Comparison of ENCODE assay signal across 20 cellular contexts in the genomic region with DNA sequence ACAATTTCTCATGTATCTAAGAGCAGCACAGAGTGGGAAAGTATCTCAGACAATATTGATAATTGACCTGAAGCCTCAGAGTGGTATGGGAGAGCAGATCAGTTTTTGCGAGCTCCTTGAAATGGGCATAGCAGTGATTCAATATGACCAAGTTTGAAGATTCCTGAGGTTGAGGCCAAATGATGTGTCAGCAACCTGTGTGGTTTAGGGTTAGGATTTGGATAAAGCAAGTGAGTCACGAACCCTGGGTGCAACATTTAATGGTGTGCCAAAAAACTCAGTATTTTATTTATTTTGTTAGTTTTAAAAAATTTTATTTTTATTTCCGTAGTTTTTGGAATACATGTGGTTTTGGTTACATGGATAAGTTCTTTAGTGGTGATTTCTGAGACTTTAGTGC.
DNase-seq lines count a peak whose midpoint lies in the region; ATAC-seq and TF ChIP-seq lines count a peak whose summit lies in the region.
"Had no signal": no experiment of that assay in that cellular context is flagged by ENCODE, and none has a peak within 500 bp of the region (broad histone marks: within the 10 kb centered on the region; RNA-seq: fewer than 3 reads in every experiment).

No MANE protein-coding gene starts in this region.

- no peak overlapping the region for H3K4me3 Mint-ChIP-seq in stimulated activated naive CD8-positive, alpha-beta T cell treated with anti-CD3 and anti-CD28 coated beads, Interleukin-15, amount 100 ng/mL, for 72 hours
- H3K4me3 Mint-ChIP-seq: CD8-positive, alpha-beta T cell; H9 had no signal

- peak; percentile 99 for ATAC-seq in foreskin keratinocyte
- no peak for ATAC-seq in stimulated activated naive CD8-positive, alpha-beta T cell treated with anti-CD3 and anti-CD28 coated beads, Interleukin-15, amount 100 ng/mL, for 72 hours
- ATAC-seq in HG02840 (IDR thresholded peaks at IDR 0.05; ENCODE audit: low FRiP score, unreplicated experiment) = no peak
- no peak for ATAC-seq in lower lobe of right lung
- ATAC-seq: CD8-positive, alpha-beta T cell; right cardiac atrium had no signal

- H3K27ac Mint-ChIP-seq in stimulated activated naive CD8-positive, alpha-beta T cell treated with anti-CD3 and anti-CD28 coated beads, Interleukin-15, amount 100 ng/mL, for 72 hours = no peak overlapping the region
- H3K27ac Mint-ChIP-seq: CD8-positive, alpha-beta T cell; H9 had no signal

- H3K27me3 ChIP-seq in foreskin keratinocyte (no peaks in the 10 kb centered on the region), lower lobe of right lung (ENCODE audit: low read depth) (no peaks in the 10 kb centered on the region)
- H3K27me3 ChIP-seq: transverse colon had no signal

- no peaks in the 10 kb centered on the region for H3K36me3 ChIP-seq in lower lobe of right lung
- H3K36me3 ChIP-seq: transverse colon had no signal

- H3K9me3 Mint-ChIP-seq in stimulated activated naive CD8-positive, alpha-beta T cell treated with anti-CD3 and anti-CD28 coated beads, Interleukin-15, amount 100 ng/mL, for 72 hours = no peaks in the 10 kb centered on the region
- H3K9me3 Mint-ChIP-seq: CD8-positive, alpha-beta T cell had no signal

- intact Hi-C loops in lower lobe of right lung (cut with DNase I) = no loop called here

- H3K27me3 Mint-ChIP-seq in stimulated activated naive CD8-positive, alpha-beta T cell treated with anti-CD3 and anti-CD28 coated beads, Interleukin-15, amount 100 ng/mL, for 72 hours = no peaks in the 10 kb centered on the region

- H3K27ac ChIP-seq in foreskin keratinocyte = no peak overlapping the region
- no peak overlapping the region for H3K27ac ChIP-seq in lower lobe of right lung
- H3K27ac ChIP-seq: transverse colon had no signal

- H3K9me3 ChIP-seq in lower lobe of right lung = no peaks in the 10 kb centered on the region
- H3K9me3 ChIP-seq: transverse colon had no signal

- no peaks in the 10 kb centered on the region for H3K4me1 ChIP-seq in foreskin keratinocyte
- no peaks in the 10 kb centered on the region for H3K4me1 ChIP-seq in lower lobe of right lung
- H3K4me1 ChIP-seq: transverse colon had no signal

- no peaks in the 10 kb centered on the region for H3K4me1 Mint-ChIP-seq in stimulated activated naive CD8-positive, alpha-beta T cell treated with anti-CD3 and anti-CD28 coated beads, Interleukin-15, amount 100 ng/mL, for 72 hours

- no peak overlapping the region for H3K4me3 ChIP-seq in AG10803 (ENCODE audit: low read length)
- no peak overlapping the region for H3K4me3 ChIP-seq in lower lobe of right lung
- H3K4me3 ChIP-seq: transverse colon had no signal

- DNase-seq in AG10803 (ENCODE audit: low read depth) (peak; percentile 66), HT1080 (ENCODE audit: low read depth) (peak; percentile 61), astrocyte of the hippocampus (ENCODE audit: low read depth, low spot score) (peak; percentile 27), foreskin keratinocyte (peak; percentile 71 to 79), ureter (ENCODE audit: low spot score) (no peak), lower lobe of right lung (no peak)
- DNase-seq in stimulated activated naive CD8-positive, alpha-beta T cell treated with anti-CD3 and anti-CD28 coated beads, Interleukin-15, amount 100 ng/mL, for 72 hours = no peak
- DNase-seq: activated CD4-positive, alpha-beta T cell treated with anti-CD3 and anti-CD28 coated beads for 48 hours; activated gamma-delta T cell treated with Interleukin-2 at 50 U/mL for 16 hours; CD8-positive, alpha-beta T cell; DMS79; H9; head of caudate nucleus; KG1; NCI-H1105 treated with DMSO at 0.1 percent for 48 hours; NCI-H82; right cardiac atrium; stimulated activated naive CD4-positive, alpha-beta T cell treated with Interleukin-2 at 50 U/mL for 16 hours; transverse colon had no signal

- TF ChIP-seq CTCF in AG10803 (conservative IDR thresholded peaks at IDR 0.05; ENCODE audit: low read length) = no peak
- TF ChIP-seq CTCF in foreskin keratinocyte (conservative IDR thresholded peaks at IDR 0.05) = no peak
- TF ChIP-seq CTCF in lower lobe of right lung (IDR thresholded peaks at IDR 0.05) = no peak

Comparison
In these comparisons a context has a peak if more than half of its experiments do, and no peak if none do; other contexts are left out.
1. DNase-seq: peak in AG10803 (single experiment), HT1080 (single experiment), astrocyte of the hippocampus (single experiment) and foreskin keratinocyte (2 of 2); none in stimulated activated naive CD8-positive, alpha-beta T cell treated with anti-CD3 and anti-CD28 coated beads, Interleukin-15, amount 100 ng/mL, for 72 hours (0 of 2), ureter (single experiment) and lower lobe of right lung (single experiment).